19 cellular contexts compared by ENCODE assay signal in genomic region chr10:77510294-77510693, GRCh38.
"Had no signal": no experiment of that assay in that cellular context is flagged by ENCODE, and none has a peak within 500 bp of the region (broad histone marks: within the 10 kb centered on the region; RNA-seq: fewer than 3 reads in every experiment).

No MANE protein-coding gene starts in this region.

- H3K9me3 Mint-ChIP-seq: naive thymus-derived CD8-positive, alpha-beta T cell; stimulated activated memory B cell treated with anti-CD40 and anti-IgM and Interleukin-4, amounts not matched to agents 10 μg/mL and 1 μg/mL and 100 μg/mL, for 72 hours; stimulated activated naive CD8-positive, alpha-beta T cell treated with anti-CD3 and anti-CD28 coated beads, Interleukin-15, Interleukin-2, amounts not matched to agents 100 ng/mL and 50 ng/mL, for 24 hours had no signal

- H3K36me3 Mint-ChIP-seq: naive thymus-derived CD8-positive, alpha-beta T cell; stimulated activated memory B cell treated with anti-CD40 and anti-IgM and Interleukin-4, amounts not matched to agents 10 μg/mL and 1 μg/mL and 100 μg/mL, for 72 hours had no signal

- H3K4me1 Mint-ChIP-seq: stimulated activated memory B cell treated with anti-CD40 and anti-IgM and Interleukin-4, amounts not matched to agents 10 μg/mL and 1 μg/mL and 100 μg/mL, for 72 hours had no signal

- DNase-seq: effector memory CD4-positive, alpha-beta T cell; heart left ventricle; hippocampal formation; left colon; left ventricle myocardium superior; mesendoderm; mucosa of descending colon; naive thymus-derived CD8-positive, alpha-beta T cell; psoas muscle; retina; right lobe of liver; spleen; stimulated activated CD4-positive, alpha-beta T cell treated with anti-CD3 and anti-CD28 coated beads, Interleukin-15, amount 100 ng/mL, for 24 hours; stimulated activated CD4-positive, alpha-beta T cell treated with anti-CD3 and anti-CD28 coated beads, Interleukin-1b, Interleukin-23, amount 100 ng/mL, for 48 hours; stimulated activated CD4-positive, alpha-beta T cell treated with anti-CD3 and anti-CD28 coated beads, Interleukin-4, amount 100 ng/mL, for 24 hours; testis had no signal

- H3K4me3 Mint-ChIP-seq: naive thymus-derived CD8-positive, alpha-beta T cell; stimulated activated memory B cell treated with anti-CD40 and anti-IgM and Interleukin-4, amounts not matched to agents 10 μg/mL and 1 μg/mL and 100 μg/mL, for 72 hours; stimulated activated naive CD8-positive, alpha-beta T cell treated with anti-CD3 and anti-CD28 coated beads, Interleukin-15, Interleukin-2, amounts not matched to agents 100 ng/mL and 50 ng/mL, for 24 hours had no signal

- ATAC-seq: esophagus mucosa; heart left ventricle; left colon; left ventricle myocardium superior; mucosa of descending colon; naive thymus-derived CD8-positive, alpha-beta T cell; psoas muscle; right lobe of liver; stimulated activated memory B cell treated with anti-CD40 and anti-IgM and Interleukin-4, amounts not matched to agents 10 μg/mL and 1 μg/mL and 100 μg/mL, for 72 hours had no signal

- H3K27ac Mint-ChIP-seq: naive thymus-derived CD8-positive, alpha-beta T cell; stimulated activated memory B cell treated with anti-CD40 and anti-IgM and Interleukin-4, amounts not matched to agents 10 μg/mL and 1 μg/mL and 100 μg/mL, for 72 hours; stimulated activated naive CD8-positive, alpha-beta T cell treated with anti-CD3 and anti-CD28 coated beads, Interleukin-15, Interleukin-2, amounts not matched to agents 100 ng/mL and 50 ng/mL, for 24 hours had no signal
